25 cellular contexts compared by ENCODE assay signal in the genomic region with DNA sequence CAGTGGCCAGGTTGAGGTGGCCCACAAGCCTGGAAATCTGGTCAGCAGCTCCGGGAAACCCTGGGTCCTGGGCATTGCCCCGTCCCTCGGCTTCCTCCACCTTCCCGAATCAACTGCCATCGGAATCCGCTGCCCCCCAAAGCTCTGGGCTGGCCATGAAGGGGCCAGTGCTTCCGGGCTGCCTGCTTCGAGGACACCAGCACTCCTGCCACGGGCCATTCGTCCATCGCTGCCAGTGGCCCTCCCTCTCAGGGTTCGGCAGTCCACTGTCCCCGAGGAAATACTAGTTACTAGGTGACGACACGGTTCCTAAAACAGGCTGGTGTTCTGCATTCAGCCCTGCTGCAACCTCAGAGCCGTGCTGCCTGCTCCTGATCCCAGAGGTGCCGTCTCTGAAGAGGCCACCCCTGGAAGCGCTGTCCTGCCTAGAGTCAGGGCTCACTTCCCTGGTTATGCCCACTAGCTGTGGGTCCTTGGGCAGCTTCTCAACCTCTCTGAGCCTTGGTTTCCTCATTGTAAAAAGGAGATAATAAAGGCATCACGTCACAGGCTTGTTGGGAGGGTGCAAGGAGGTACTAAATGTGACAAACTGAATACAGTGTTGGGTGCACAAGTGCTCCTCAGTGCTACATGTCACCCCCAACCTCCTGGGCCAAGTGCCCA. TPM values are rescaled to one million over a fixed set of nuclear protein-coding genes. Genes with fewer than 3 reads are reported as not detected.
DNase-seq lines count a peak whose midpoint lies in the region; ATAC-seq, FAIRE-seq and TF ChIP-seq lines count a peak whose summit lies in the region.
"Had no signal": no experiment of that assay in that cellular context is flagged by ENCODE, and none has a peak within 500 bp of the region (broad histone marks: within the 10 kb centered on the region; RNA-seq: fewer than 3 reads in every experiment).

No MANE protein-coding gene starts in this region.

- no peaks in the 10 kb centered on the region for H3K9me3 Mint-ChIP-seq in activated naive CD4-positive, alpha-beta T cell treated with anti-CD3 and anti-CD28 coated beads, Interleukin-2, amount 10 ng/mL, durations not matched to agents 7 days and 5 days
- no peaks in the 10 kb centered on the region for H3K9me3 Mint-ChIP-seq in activated naive CD4-positive, alpha-beta T cell treated with anti-CD3 and anti-CD28 coated beads, Interleukin-2, amount 50 U/mL, for 72 hours
- H3K9me3 Mint-ChIP-seq in mesothelial cell of epicardium = no peaks in the 10 kb centered on the region
- H3K9me3 Mint-ChIP-seq: activated naive CD4-positive, alpha-beta T cell treated with anti-CD3 and anti-CD28 coated beads for 36 hours; CD4-positive, alpha-beta memory T cell; naive thymus-derived CD8-positive, alpha-beta T cell had no signal

- H3K27ac Mint-ChIP-seq in activated naive CD4-positive, alpha-beta T cell treated with anti-CD3 and anti-CD28 coated beads, Interleukin-2, amount 10 ng/mL, durations not matched to agents 7 days and 5 days = peak overlapping the region; percentile 4
- H3K27ac Mint-ChIP-seq in activated naive CD4-positive, alpha-beta T cell treated with anti-CD3 and anti-CD28 coated beads, Interleukin-2, amount 50 U/mL, for 72 hours = peak overlapping the region in 1 of 2 donors; percentile 6
- peak overlapping the region; percentile 98 for H3K27ac Mint-ChIP-seq in mesothelial cell of epicardium
- H3K27ac Mint-ChIP-seq: activated naive CD4-positive, alpha-beta T cell treated with anti-CD3 and anti-CD28 coated beads for 36 hours had no signal

- no peak for FAIRE-seq in urothelium cell line (lab: Jason Lieb, UNC)
- FAIRE-seq: endothelial cell of umbilical vein, GM12892, H54, islet of Langerhans had no signal

- no peaks in the 10 kb centered on the region for H3K27me3 Mint-ChIP-seq in activated naive CD4-positive, alpha-beta T cell treated with anti-CD3 and anti-CD28 coated beads, Interleukin-2, amount 10 ng/mL, durations not matched to agents 7 days and 5 days
- H3K27me3 Mint-ChIP-seq in mesothelial cell of epicardium (ENCODE audit: low read depth) = no peaks in the 10 kb centered on the region
- H3K27me3 Mint-ChIP-seq: CD4-positive, alpha-beta memory T cell; naive thymus-derived CD8-positive, alpha-beta T cell had no signal

- H3K27ac ChIP-seq in body of pancreas (peak overlapping the region; percentile 70 to 90 (median 79)), suprapubic skin (peak overlapping the region; percentile 18)
- H3K27ac ChIP-seq: Peyer's patch had no signal

- H3K9me3 ChIP-seq in body of pancreas (no peaks in the 10 kb centered on the region), suprapubic skin (no peaks in the 10 kb centered on the region)
- H3K9me3 ChIP-seq: Peyer's patch had no signal

- H3K4me3 ChIP-seq in body of pancreas (no peak overlapping the region), suprapubic skin (no peak overlapping the region)
- H3K4me3 ChIP-seq: coronary artery, Peyer's patch had no signal

- H3K4me1 Mint-ChIP-seq in activated naive CD4-positive, alpha-beta T cell treated with anti-CD3 and anti-CD28 coated beads, Interleukin-2, amount 10 ng/mL, durations not matched to agents 7 days and 5 days = peaks cover 21% of the 10 kb centered on the region
- H3K4me1 Mint-ChIP-seq in mesothelial cell of epicardium = peaks cover 38% of the 10 kb centered on the region

- TF ChIP-seq EP300 in suprapubic skin (IDR thresholded peaks at IDR 0.05) = no peak

- H3K36me3 ChIP-seq in body of pancreas (replicated peaks in 1 of 2; ENCODE audit: insufficient read depth in 1 of 2, low read depth in 2 of 2) (no peaks in the 10 kb centered on the region), suprapubic skin (no peaks in the 10 kb centered on the region)
- H3K36me3 ChIP-seq: Peyer's patch had no signal

- WGBS in body of pancreas, 2 donors = 72 to 74% methylated on average over 9 to 18 of the region's 19 CpGs
- 85% methylated on average over 15 of the region's 19 CpGs for WGBS in suprapubic skin

- no peaks in the 10 kb centered on the region for H3K36me3 Mint-ChIP-seq in activated naive CD4-positive, alpha-beta T cell treated with anti-CD3 and anti-CD28 coated beads, Interleukin-2, amount 10 ng/mL, durations not matched to agents 7 days and 5 days
- peaks cover 6 to 8% of the 10 kb centered on the region in 2 donors for H3K36me3 Mint-ChIP-seq in activated naive CD4-positive, alpha-beta T cell treated with anti-CD3 and anti-CD28 coated beads, Interleukin-2, amount 50 U/mL, for 72 hours
- H3K36me3 Mint-ChIP-seq in mesothelial cell of epicardium = no peaks in the 10 kb centered on the region
- H3K36me3 Mint-ChIP-seq: naive thymus-derived CD8-positive, alpha-beta T cell had no signal

- TF ChIP-seq POLR2A in body of pancreas (IDR thresholded peaks at IDR 0.05) (no peak), suprapubic skin (IDR thresholded peaks at IDR 0.05) (no peak)

- intact Hi-C loops in body of pancreas (cut with DNase I) = no loop called here

- H3K27me3 ChIP-seq in body of pancreas (no peaks in the 10 kb centered on the region), suprapubic skin (no peaks in the 10 kb centered on the region)
- H3K27me3 ChIP-seq: Peyer's patch had no signal

- H3K4me1 ChIP-seq in body of pancreas = peaks cover 40% of the 10 kb centered on the region
- H3K4me1 ChIP-seq in suprapubic skin = peaks cover 35% of the 10 kb centered on the region

- CTCF ChIA-PET in activated naive CD4-positive, alpha-beta T cell treated with anti-CD3 and anti-CD28 coated beads, Interleukin-2, amount 10 ng/mL, durations not matched to agents 7 days and 5 days (lab: Charles Lee) = no interaction called here

- no peak overlapping the region for H3K4me3 Mint-ChIP-seq in activated naive CD4-positive, alpha-beta T cell treated with anti-CD3 and anti-CD28 coated beads, Interleukin-2, amount 10 ng/mL, durations not matched to agents 7 days and 5 days
- H3K4me3 Mint-ChIP-seq in mesothelial cell of epicardium = no peak overlapping the region
- H3K4me3 Mint-ChIP-seq: activated naive CD4-positive, alpha-beta T cell treated with anti-CD3 and anti-CD28 coated beads for 36 hours had no signal

- TF ChIP-seq CTCF in body of pancreas (IDR thresholded peaks at IDR 0.05) (no peak), mesothelial cell of epicardium (IDR thresholded peaks at IDR 0.05; ENCODE audit: unreplicated experiment) (no peak), suprapubic skin (IDR thresholded peaks at IDR 0.05) (no peak)

- ATAC-seq in activated naive CD4-positive, alpha-beta T cell treated with anti-CD3 and anti-CD28 coated beads, Interleukin-2, amount 50 U/mL, for 72 hours = no peak
- ATAC-seq in body of pancreas (no peak), HG03280 (IDR thresholded peaks at IDR 0.05; ENCODE audit: unreplicated experiment) (no peak)
- ATAC-seq: naive thymus-derived CD8-positive, alpha-beta T cell; SK-N-SH treated with all-trans-retinoic acid at 6 μM for 48 hours had no signal

- no peak for DNase-seq in activated naive CD4-positive, alpha-beta T cell treated with anti-CD3 and anti-CD28 coated beads, Interleukin-2, amount 10 ng/mL, durations not matched to agents 7 days and 5 days
- DNase-seq in activated naive CD4-positive, alpha-beta T cell treated with anti-CD3 and anti-CD28 coated beads, Interleukin-2, amount 50 U/mL, for 72 hours (ENCODE audit: low spot score in 2 of 2) = no peak
- DNase-seq in body of pancreas (no peak), mesothelial cell of epicardium (ENCODE audit: low spot score in 2 of 2, unreplicated experiment in 2 of 2) (no peak), suprapubic skin (ENCODE audit: low spot score in 2 of 2) (no peak), cerebellar cortex (ENCODE audit: low spot score) (no peak), urothelium cell line (ENCODE audit: low spot score) (no peak)
- DNase-seq: ACHN; activated CD4-positive, alpha-beta T cell treated with anti-CD3 and anti-CD28 coated beads for 48 hours; activated naive CD4-positive, alpha-beta T cell treated with anti-CD3 and anti-CD28 coated beads for 36 hours; CD4-positive, alpha-beta memory T cell; DMS53; naive thymus-derived CD8-positive, alpha-beta T cell; NCI-H187; NCI-H446; Peyer's patch; stimulated activated CD4-positive, alpha-beta T cell treated with anti-CD3 and anti-CD28 coated beads, Interleukin-4, amount 100 ng/mL, for 24 hours had no signal

RNA-seq across cellular contexts. Expression of gene WDR5, which starts 3.5 kb away (rescaled TPM):
- total RNA-seq in activated naive CD4-positive, alpha-beta T cell treated with anti-CD3 and anti-CD28 coated beads, Interleukin-2, amount 50 U/mL, for 72 hours = 10 to 100 TPM; 29.7 to 43.7 TPM
- 10 to 100 TPM; 12.5 to 19.1 TPM for total RNA-seq in body of pancreas
- 42.3 to 43.5 TPM (median 42.5 TPM) in 3 replicates for total RNA-seq in mesothelial cell of epicardium
- 10 to 100 TPM; 21.7 to 37.8 (median 26.5) TPM for total RNA-seq in suprapubic skin

RNA-seq across cellular contexts. Expression of gene RNU6ATAC, which starts 32.0 kb away (rescaled TPM):
- total RNA-seq in activated naive CD4-positive, alpha-beta T cell treated with anti-CD3 and anti-CD28 coated beads, Interleukin-2, amount 50 U/mL, for 72 hours = 10 to 100 TPM; 32.1 to 61.4 TPM
- total RNA-seq in body of pancreas (not detected), mesothelial cell of epicardium (61.4 to 122 TPM (median 69.3 TPM) in 3 replicates), suprapubic skin (not detected)
- total RNA-seq: lung microvascular endothelial cell, Peyer's patch had no signal

Comparison
In these comparisons a context has a peak if more than half of its experiments do, and no peak if none do; other contexts are left out.
1. RNA of gene RNU6ATAC, which starts 32.0 kb away (total RNA-seq): 61.4 to 122 TPM in mesothelial cell of epicardium and 32.1 to 61.4 TPM in activated naive CD4-positive, alpha-beta T cell treated with anti-CD3 and anti-CD28 coated beads, Interleukin-2, amount 50 U/mL, for 72 hours; not detected in body of pancreas and not detected in suprapubic skin; every median in the first group is over 10 times any median in the second.